Comparison of ENCODE assay signal across 15 cellular contexts in the genomic region with DNA sequence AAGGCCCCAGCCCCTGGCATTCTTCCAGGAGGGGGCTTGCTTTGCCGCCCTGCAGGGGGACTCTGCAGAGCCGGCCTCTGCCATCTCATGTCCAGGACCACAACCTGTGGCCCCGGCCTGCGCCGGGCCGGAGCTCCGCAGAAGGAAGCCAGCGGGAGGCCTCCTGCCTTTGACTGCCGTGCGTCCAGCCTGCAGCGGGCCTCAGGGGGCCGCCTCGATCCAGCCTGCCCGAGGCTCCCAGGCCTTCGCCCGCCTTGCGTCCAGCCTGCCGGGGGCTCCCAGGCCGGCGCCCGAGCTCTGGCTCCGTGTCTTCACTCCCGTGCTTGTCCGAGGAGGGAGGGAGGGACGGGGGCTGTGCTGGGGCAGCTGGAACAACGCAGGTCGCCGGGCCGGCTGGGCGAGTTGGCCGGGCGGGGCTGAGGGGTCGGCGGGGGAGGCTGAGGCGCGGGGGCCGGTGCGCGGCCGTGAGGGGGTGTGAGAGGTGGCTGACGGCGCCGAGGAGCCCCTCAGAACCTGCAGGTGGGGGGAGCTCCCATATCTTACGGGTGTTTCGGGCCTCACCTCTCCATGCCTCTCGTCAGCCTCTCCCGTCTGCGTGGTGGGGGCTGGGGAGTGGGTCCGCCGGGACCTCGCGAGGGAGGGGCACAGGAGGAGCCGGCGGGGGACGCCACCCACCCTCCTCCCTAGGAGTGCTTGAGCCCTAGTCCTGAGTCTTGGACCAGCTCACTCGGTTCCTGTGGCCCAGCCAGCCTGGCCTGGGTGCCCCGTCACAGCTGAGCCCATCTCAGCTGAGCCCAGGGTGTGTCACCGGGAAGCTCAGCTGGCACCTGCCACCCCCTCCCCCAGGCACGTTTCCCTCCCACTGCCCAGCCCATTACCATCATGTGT. TPM values are rescaled to one million over a fixed set of nuclear protein-coding genes. Genes with fewer than 3 reads are reported as not detected.
DNase-seq lines count a peak whose midpoint lies in the region; ATAC-seq and TF ChIP-seq lines count a peak whose summit lies in the region.
"Had no signal": no experiment of that assay in that cellular context is flagged by ENCODE, and none has a peak within 500 bp of the region (broad histone marks: within the 10 kb centered on the region; RNA-seq: fewer than 3 reads in every experiment).

No MANE protein-coding gene starts in this region.

- H3K23me2 ChIP-seq in H9 (ENCODE audit: insufficient read length, low read depth, low read length, poor library complexity, severe bottlenecking) = peaks cover 8% of the 10 kb centered on the region

- no peak overlapping the region for H3K27ac ChIP-seq in H9 (ENCODE audit: insufficient read length, low read depth, low read length)

- no peaks in the 10 kb centered on the region for H3K79me1 ChIP-seq in H9 (ENCODE audit: insufficient read depth, low read depth, low read length, poor library complexity, severe bottlenecking)

- H3K4me3 ChIP-seq in iPS-18c (ENCODE audit: insufficient read depth, low read depth, low read length) (peak overlapping the region; percentile 24), foreskin fibroblast (ENCODE audit: low read depth in 1 of 2, low read length in 2 of 2) (no peak overlapping the region)

- H3K79me2 ChIP-seq in H9 (ENCODE audit: insufficient read depth, low read length) = no peaks in the 10 kb centered on the region

- no peak overlapping the region for H4K5ac ChIP-seq in H9 (ENCODE audit: insufficient read length, low read depth, low read length)

- H3K9me3 Mint-ChIP-seq in H9 = no peaks in the 10 kb centered on the region
- H3K9me3 Mint-ChIP-seq in brain = no peaks in the 10 kb centered on the region
- no peaks in the 10 kb centered on the region for H3K9me3 Mint-ChIP-seq in progenitor cell of endocrine pancreas (ENCODE audit: low read depth)
- no peaks in the 10 kb centered on the region for H3K9me3 Mint-ChIP-seq in stimulated activated naive B cell treated with anti-CD40 and anti-IgM and Interleukin-4, amounts not matched to agents 10 μg/mL and 1 μg/mL and 100 μg/mL, for 72 hours
- H3K9me3 Mint-ChIP-seq: HFFc6 had no signal

- H3K56ac ChIP-seq in H9 (ENCODE audit: insufficient read length, low read depth, low read length) = no peak overlapping the region

- H3K4me3 Mint-ChIP-seq in H9 (peak overlapping the region; percentile 55 to 72; a peak in 3 of 5 replicates), brain (peak overlapping the region in 4 of 5 experiments; percentile 11 to 94 (median 86)), progenitor cell of endocrine pancreas (ENCODE audit: low read depth) (peak overlapping the region; percentile 46)
- no peak overlapping the region for H3K4me3 Mint-ChIP-seq in stimulated activated naive B cell treated with anti-CD40 and anti-IgM and Interleukin-4, amounts not matched to agents 10 μg/mL and 1 μg/mL and 100 μg/mL, for 72 hours
- H3K4me3 Mint-ChIP-seq: HFFc6 had no signal

- H3K27ac Mint-ChIP-seq in H9 = no peak overlapping the region
- peak overlapping the region in 3 of 5 experiments; percentile 24 to 99 (median 99) for H3K27ac Mint-ChIP-seq in brain
- H3K27ac Mint-ChIP-seq in progenitor cell of endocrine pancreas = no peak overlapping the region
- H3K27ac Mint-ChIP-seq in stimulated activated naive B cell treated with anti-CD40 and anti-IgM and Interleukin-4, amounts not matched to agents 10 μg/mL and 1 μg/mL and 100 μg/mL, for 72 hours = no peak overlapping the region
- H3K27ac Mint-ChIP-seq: HFFc6 had no signal

- no peak overlapping the region for H2BK20ac ChIP-seq in H9 (ENCODE audit: low read depth, low read length, poor library complexity, severe bottlenecking)

- H4K20me1 ChIP-seq in H9 (ENCODE audit: control insufficient read depth, insufficient read depth, insufficient read length) = no peaks in the 10 kb centered on the region

- no peak overlapping the region for H3K14ac ChIP-seq in H9 (ENCODE audit: insufficient read depth, low read length)

- peak overlapping the region; percentile 25 for H3K4me2 ChIP-seq in H9 (ENCODE audit: insufficient read depth, insufficient read length, low read length)

- no CpG with 5 or more reads among the region's 59 CpGs for WGBS in H9 (ENCODE audit: extremely low coverage, insufficient read length, low lambda C conversion rate)

- TF ChIP-seq CTCF in H9 (conservative IDR thresholded peaks at IDR 0.05) = no peak
- TF ChIP-seq CTCF in brain (conservative IDR thresholded peaks at IDR 0.05) = no peak
- TF ChIP-seq CTCF in progenitor cell of endocrine pancreas (IDR thresholded peaks at IDR 0.05; ENCODE audit: unreplicated experiment) = no peak
- no peak for TF ChIP-seq CTCF in foreskin fibroblast (IDR thresholded peaks at IDR 0.05; ENCODE audit: low read depth, low read length)

- no peak overlapping the region for H4K8ac ChIP-seq in H9 (replicated peaks; ENCODE audit: insufficient read length, low read depth, low read length)

- peaks cover 3% of the 10 kb centered on the region; the same call in 1 of the 2 replicates for H3K4me1 ChIP-seq in H9 (ENCODE audit: insufficient read depth, low read length)

- H2BK15ac ChIP-seq in H9 (ENCODE audit: low read depth, low read length) = no peak overlapping the region

- no peak overlapping the region for H2BK5ac ChIP-seq in H9 (ENCODE audit: insufficient read length, low read length)

- no peak overlapping the region for H3K23ac ChIP-seq in H9 (ENCODE audit: insufficient read length, low read depth, low read length)

- H3T11ph ChIP-seq in H9 (ENCODE audit: low read length) = no peak overlapping the region

- no peak overlapping the region for H3K4ac ChIP-seq in H9 (ENCODE audit: low read depth, low read length)

- H3K9ac ChIP-seq in H9 (ENCODE audit: extremely low read depth, insufficient read length, low read length) = no peak overlapping the region

- H2AFZ ChIP-seq in H9 (ENCODE audit: low read length) = no peak overlapping the region

- H3K4me1 Mint-ChIP-seq in H9 (peaks cover 33 to 48% of the 10 kb centered on the region in 2 experiments), brain (peaks cover 64% of the 10 kb centered on the region), progenitor cell of endocrine pancreas (ENCODE audit: low read depth) (peaks cover 27% of the 10 kb centered on the region)
- H3K4me1 Mint-ChIP-seq in stimulated activated naive B cell treated with anti-CD40 and anti-IgM and Interleukin-4, amounts not matched to agents 10 μg/mL and 1 μg/mL and 100 μg/mL, for 72 hours = peaks cover 18 to 29% of the 10 kb centered on the region in 2 donors

- no peak for ATAC-seq in stimulated activated naive B cell treated with anti-CD40 and anti-IgM and Interleukin-4, amounts not matched to agents 10 μg/mL and 1 μg/mL and 100 μg/mL, for 72 hours (replicated peaks)

- no peak overlapping the region for H2AK5ac ChIP-seq in H9 (ENCODE audit: insufficient read length, low read length)

- H2BK12ac ChIP-seq in H9 (ENCODE audit: insufficient read length, low read depth, low read length) = no peak overlapping the region

- H3K9me3 ChIP-seq in H9 (ENCODE audit: control insufficient read depth, low read depth, low read length) = no peaks in the 10 kb centered on the region
- peaks cover 2% of the 10 kb centered on the region for H3K9me3 ChIP-seq in iPS-18c (ENCODE audit: control insufficient read depth, insufficient read depth, low read length)
- H3K9me3 ChIP-seq: BE2C had no signal

- no peak overlapping the region for H2BK120ac ChIP-seq in H9 (ENCODE audit: low read depth, low read length, poor library complexity, severe bottlenecking)

- no peak overlapping the region for H3K18ac ChIP-seq in H9 (ENCODE audit: insufficient read length, low read depth, low read length)

- peaks cover 15% of the 10 kb centered on the region; the same call in 1 of the 2 replicates for H3K27me3 ChIP-seq in H9 (ENCODE audit: insufficient read depth, low read length)

- H4K91ac ChIP-seq in H9 (ENCODE audit: insufficient read length, low read depth, low read length) = no peak overlapping the region

- DNase-seq in H9 (no peak), progenitor cell of endocrine pancreas (ENCODE audit: low spot score, unreplicated experiment) (no peak), foreskin fibroblast (no peak), GOT3 (lab: John Stamatoyannopoulos, UW) (no peak)
- DNase-seq in activated naive CD4-positive, alpha-beta T cell (lab: John Stamatoyannopoulos, UW) = no peak
- DNase-seq in stimulated activated naive B cell treated with anti-CD40 and anti-IgM and Interleukin-4, amounts not matched to agents 10 μg/mL and 1 μg/mL and 100 μg/mL, for 72 hours = no peak
- DNase-seq: activated CD8-positive, alpha-beta memory T cell treated with anti-CD3 and anti-CD28 coated beads, Interleukin-2, amount 50 U/mL, for 4 hours; BE2C; HFFc6; KBM-7; NCI-H187; NCI-H748 treated with DMSO at 0.1 percent for 48 hours; SIG-M5 had no signal

- H3K36me3 Mint-ChIP-seq in H9 (ENCODE audit: insufficient read depth in 1 of 3, low read depth in 3 of 3) (peaks cover 0 to 2% (median 0%) of the 10 kb centered on the region in 3 experiments; a peak in 2 of 7 replicates), brain (no peaks in the 10 kb centered on the region), progenitor cell of endocrine pancreas (ENCODE audit: insufficient read depth) (no peaks in the 10 kb centered on the region)
- H3K36me3 Mint-ChIP-seq in stimulated activated naive B cell treated with anti-CD40 and anti-IgM and Interleukin-4, amounts not matched to agents 10 μg/mL and 1 μg/mL and 100 μg/mL, for 72 hours = no peaks in the 10 kb centered on the region

- H3K27me3 Mint-ChIP-seq in H9 (ENCODE audit: low read depth) = peaks cover 35% of the 10 kb centered on the region
- peaks cover 4% of the 10 kb centered on the region for H3K27me3 Mint-ChIP-seq in brain
- peaks cover 4% of the 10 kb centered on the region for H3K27me3 Mint-ChIP-seq in progenitor cell of endocrine pancreas
- H3K27me3 Mint-ChIP-seq in stimulated activated naive B cell treated with anti-CD40 and anti-IgM and Interleukin-4, amounts not matched to agents 10 μg/mL and 1 μg/mL and 100 μg/mL, for 72 hours = peaks cover 44 to 52% of the 10 kb centered on the region in 2 donors

RNA-seq across cellular contexts. Expression of a gene that starts 20.5 kb away (rescaled TPM):
- total RNA-seq in H9 (2021) (39.4 and 44.0 TPM in 2 replicates), progenitor cell of endocrine pancreas (88.5 and 91.4 TPM in 2 replicates)
- 52.7 TPM for polyA plus RNA-seq in brain (ENCODE audit: insufficient read depth, low read depth, low replicate concordance)

Comparison
In these comparisons a context has a peak if more than half of its experiments do, and no peak if none do; other contexts are left out.
1. H3K27ac Mint-ChIP-seq: peak in brain (3 of 5); none in H9 (0 of 3), progenitor cell of endocrine pancreas (single experiment) and stimulated activated naive B cell treated with anti-CD40 and anti-IgM and Interleukin-4, amounts not matched to agents 10 μg/mL and 1 μg/mL and 100 μg/mL, for 72 hours (single experiment).
2. H3K4me3 Mint-ChIP-seq: peak in H9 (2 of 2), brain (4 of 5) and progenitor cell of endocrine pancreas (single experiment); none in stimulated activated naive B cell treated with anti-CD40 and anti-IgM and Interleukin-4, amounts not matched to agents 10 μg/mL and 1 μg/mL and 100 μg/mL, for 72 hours (0 of 2).